ENCODE assay signal across 8 cellular contexts in genomic region chr3:48663489-48664312, GRCh38. TPM values are rescaled to one million over a fixed set of nuclear protein-coding genes. Genes with fewer than 3 reads are reported as not detected.
DNase-seq lines count a peak whose midpoint lies in the region; ATAC-seq and TF ChIP-seq lines count a peak whose summit lies in the region.

No MANE protein-coding gene starts in this region.

- H3K27me3 Mint-ChIP-seq in progenitor cell of endocrine pancreas = peaks cover 3% of the 10 kb centered on the region

- H3K9me3 Mint-ChIP-seq in progenitor cell of endocrine pancreas (ENCODE audit: low read depth) = no peaks in the 10 kb centered on the region

- peak; percentile 79 for ATAC-seq in HG02623 (IDR thresholded peaks at IDR 0.05; ENCODE audit: unreplicated experiment)
- peak; percentile 85 for ATAC-seq in left ventricle myocardium superior

- peak overlapping the region; percentile 99 for H3K27ac Mint-ChIP-seq in progenitor cell of endocrine pancreas

- H3K27ac ChIP-seq in angular gyrus (ENCODE audit: low read depth, low read length) = peak overlapping the region; percentile 80

- peaks cover 8% of the 10 kb centered on the region for H3K4me1 Mint-ChIP-seq in progenitor cell of endocrine pancreas (ENCODE audit: low read depth)

- intact Hi-C loops in left ventricle myocardium superior (cut with micrococcal nuclease) = no loop called here

- peak; percentile 90 for TF ChIP-seq CTCF in GM12872 (IDR thresholded peaks at IDR 0.05; ENCODE audit: insufficient read depth, low read depth, low read length)
- TF ChIP-seq CTCF in progenitor cell of endocrine pancreas (IDR thresholded peaks at IDR 0.05; ENCODE audit: unreplicated experiment) = peak; percentile 89

- peaks cover 6% of the 10 kb centered on the region for H3K36me3 Mint-ChIP-seq in progenitor cell of endocrine pancreas (ENCODE audit: insufficient read depth)

- DNase-seq in NCI-H1436 (lab: John Stamatoyannopoulos, UW) (peak; percentile 89), T-helper 1 cell (peak; percentile 73 to 96 (median 79)), left ventricle myocardium superior (peak; percentile 90), progenitor cell of endocrine pancreas (ENCODE audit: low spot score, unreplicated experiment) (peak; percentile 95), ureter (ENCODE audit: low spot score) (peak; percentile 96)

- peak overlapping the region; percentile 96 for H3K4me3 Mint-ChIP-seq in progenitor cell of endocrine pancreas (ENCODE audit: low read depth)

RNA-seq across cellular contexts. Expression of gene CELSR3, which starts 1.0 kb away (rescaled TPM):
- total RNA-seq in left ventricle myocardium superior (0.35 TPM), progenitor cell of endocrine pancreas (14.9 and 15.2 TPM in 2 replicates), ureter (1.5 TPM)

RNA-seq across cellular contexts. Expression of gene NCKIPSD, which starts 22.0 kb away (rescaled TPM):
- total RNA-seq in left ventricle myocardium superior (13.6 TPM), progenitor cell of endocrine pancreas (29.8 and 32.0 TPM in 2 replicates), ureter (21.6 TPM)

RNA-seq across cellular contexts. Expression of gene SLC26A6, which starts 28.4 kb away (rescaled TPM):
- total RNA-seq in left ventricle myocardium superior = 12.3 TPM
- total RNA-seq in progenitor cell of endocrine pancreas = 31.0 and 35.9 TPM in 2 replicates
- total RNA-seq in ureter = 12.3 TPM

RNA-seq across cellular contexts. Expression of gene TMEM89, which starts 42.1 kb away (rescaled TPM):
- total RNA-seq in left ventricle myocardium superior (not detected), progenitor cell of endocrine pancreas (0.49 TPM in 1 of 2 replicates, not detected in the other), ureter (not detected)

RNA-seq across cellular contexts. Expression of gene IP6K2, which starts 53.3 kb away (rescaled TPM):
- 30.2 TPM for total RNA-seq in left ventricle myocardium superior
- 207 and 212 TPM in 2 replicates for total RNA-seq in progenitor cell of endocrine pancreas
- total RNA-seq in ureter = 97.0 TPM

Comparison
In these comparisons a context has a peak if more than half of its experiments do, and no peak if none do; other contexts are left out.
1. Peak in every context shown above with its lines: DNase-seq, ATAC-seq and H3K27ac ChIP-seq.